In the genomic region with DNA sequence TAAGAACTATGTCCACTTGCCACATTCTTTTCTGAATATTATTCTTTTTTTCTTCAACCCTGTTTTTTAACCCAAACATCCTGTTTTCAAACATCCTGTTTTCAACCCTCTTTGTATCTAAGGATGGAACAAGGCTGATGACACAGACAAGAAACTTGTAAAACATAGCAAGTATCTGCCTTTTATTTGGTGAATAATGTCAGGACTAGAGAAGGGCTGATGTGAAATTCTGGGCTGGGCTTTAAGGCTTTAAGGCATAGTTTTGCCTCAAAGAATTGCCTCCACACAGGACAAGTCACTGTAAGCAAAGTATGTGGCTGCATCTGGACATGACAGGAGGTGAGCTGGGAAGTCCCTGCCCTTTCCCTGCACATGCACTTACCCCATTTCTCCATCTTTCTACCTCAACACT, we compare ENCODE assay signal across 9 cellular contexts. TPM values are rescaled to one million over a fixed set of nuclear protein-coding genes. Genes with fewer than 3 reads are reported as not detected.
DNase-seq lines count a peak whose midpoint lies in the region; ATAC-seq and TF ChIP-seq lines count a peak whose summit lies in the region.
"Had no signal": no experiment of that assay in that cellular context is flagged by ENCODE, and none has a peak within 500 bp of the region (broad histone marks: within the 10 kb centered on the region; RNA-seq: fewer than 3 reads in every experiment).

No MANE protein-coding gene starts in this region.

- no peaks in the 10 kb centered on the region for H3K27me3 ChIP-seq in effector memory CD4-positive, alpha-beta T cell (replicated peaks; ENCODE audit: control insufficient read depth, insufficient read depth, low read length, poor library complexity, severe bottlenecking)
- H3K27me3 ChIP-seq in neural progenitor cell: no peaks in the 10 kb centered on the region

- H2AFZ ChIP-seq in neural progenitor cell (replicated peaks): no peak overlapping the region

- no peaks in the 10 kb centered on the region for H3F3A ChIP-seq in neural progenitor cell (ENCODE audit: low read depth)

- no peaks in the 10 kb centered on the region for H3K36me3 ChIP-seq in effector memory CD4-positive, alpha-beta T cell (ENCODE audit: control insufficient read depth, insufficient read depth, low read length)
- no peaks in the 10 kb centered on the region for H3K36me3 ChIP-seq in neural progenitor cell

- H3K4me1 Mint-ChIP-seq in neural progenitor cell (peaks cover 3% of the 10 kb centered on the region), osteocyte (ENCODE audit: unreplicated experiment) (peaks cover 23% of the 10 kb centered on the region)

- H3K9me3 Mint-ChIP-seq in neural progenitor cell (no peaks in the 10 kb centered on the region), osteocyte (ENCODE audit: unreplicated experiment) (no peaks in the 10 kb centered on the region)

- H3K4me1 ChIP-seq in effector memory CD4-positive, alpha-beta T cell (ENCODE audit: control insufficient read depth, insufficient read depth, low read length, poor library complexity, severe bottlenecking): peaks cover 25% of the 10 kb centered on the region
- no peaks in the 10 kb centered on the region for H3K4me1 ChIP-seq in neural progenitor cell

- TF ChIP-seq CTCF in neural progenitor cell (IDR thresholded peaks at IDR 0.05) (no peak), coronary artery (IDR thresholded peaks at IDR 0.05) (no peak), osteocyte (IDR thresholded peaks at IDR 0.05) (no peak)

- H3K4me3 ChIP-seq in effector memory CD4-positive, alpha-beta T cell (ENCODE audit: insufficient read depth, low read depth, low read length, poor library complexity, severe bottlenecking): no peak overlapping the region
- H3K4me3 ChIP-seq in neural progenitor cell (no peak overlapping the region), coronary artery (no peak overlapping the region)

- no peaks in the 10 kb centered on the region for H3K9me3 ChIP-seq in effector memory CD4-positive, alpha-beta T cell (ENCODE audit: control insufficient read depth, low read length)
- no peaks in the 10 kb centered on the region for H3K9me3 ChIP-seq in neural progenitor cell (ENCODE audit: low read depth)

- DNase-seq in AG08395 (ENCODE audit: low spot score) (peak; percentile 50), neural progenitor cell (ENCODE audit: low spot score) (no peak), coronary artery (ENCODE audit: low spot score) (no peak), osteocyte (ENCODE audit: extremely low spot score, unreplicated experiment) (no peak), GM19240 (ENCODE audit: insufficient read length, low spot score) (no peak)
- DNase-seq in effector memory CD4-positive, alpha-beta T cell: no peak
- DNase-seq: NCI-H2029 treated with DMSO at 0.1 percent for 48 hours had no signal

- H3K4me3 Mint-ChIP-seq in neural progenitor cell: no peak overlapping the region
- no peak overlapping the region for H3K4me3 Mint-ChIP-seq in osteocyte (ENCODE audit: unreplicated experiment)

- no peaks in the 10 kb centered on the region for H3K36me3 Mint-ChIP-seq in neural progenitor cell
- no peaks in the 10 kb centered on the region for H3K36me3 Mint-ChIP-seq in osteocyte (ENCODE audit: unreplicated experiment)

- H3K27ac Mint-ChIP-seq in neural progenitor cell (no peak overlapping the region), osteocyte (ENCODE audit: unreplicated experiment) (no peak overlapping the region)

- no peak overlapping the region for H3K9ac ChIP-seq in neural progenitor cell

- H3K79me2 ChIP-seq in neural progenitor cell (ENCODE audit: low read depth): no peaks in the 10 kb centered on the region

- H4K20me1 ChIP-seq in neural progenitor cell (ENCODE audit: low read depth): no peaks in the 10 kb centered on the region

- H3K27ac ChIP-seq in effector memory CD4-positive, alpha-beta T cell (ENCODE audit: insufficient read depth, low read length, poor library complexity, severe bottlenecking): peak overlapping the region; percentile 54
- H3K27ac ChIP-seq in neural progenitor cell (no peak overlapping the region), coronary artery (no peak overlapping the region)

- H3K27me3 Mint-ChIP-seq in neural progenitor cell (ENCODE audit: insufficient read depth, low read depth) (no peaks in the 10 kb centered on the region), osteocyte (ENCODE audit: unreplicated experiment) (no peaks in the 10 kb centered on the region)

- ATAC-seq in GM18873 (IDR thresholded peaks at IDR 0.05; ENCODE audit: low FRiP score, unreplicated experiment) (peak; percentile 49), HG03432 (IDR thresholded peaks at IDR 0.05; ENCODE audit: unreplicated experiment) (peak; percentile 33)

- H3K4me2 ChIP-seq in neural progenitor cell: no peak overlapping the region

RNA-seq across cellular contexts. Expression of a gene that starts 42.5 kb away (rescaled TPM):
- 27.4 and 31.9 TPM in 2 replicates for total RNA-seq in neural progenitor cell (ENCODE audit: low replicate concordance)
- 52.4 and 54.7 TPM in 2 replicates for total RNA-seq in osteocyte
